Comparison of ENCODE assay signal across 19 cellular contexts in the genomic region with DNA sequence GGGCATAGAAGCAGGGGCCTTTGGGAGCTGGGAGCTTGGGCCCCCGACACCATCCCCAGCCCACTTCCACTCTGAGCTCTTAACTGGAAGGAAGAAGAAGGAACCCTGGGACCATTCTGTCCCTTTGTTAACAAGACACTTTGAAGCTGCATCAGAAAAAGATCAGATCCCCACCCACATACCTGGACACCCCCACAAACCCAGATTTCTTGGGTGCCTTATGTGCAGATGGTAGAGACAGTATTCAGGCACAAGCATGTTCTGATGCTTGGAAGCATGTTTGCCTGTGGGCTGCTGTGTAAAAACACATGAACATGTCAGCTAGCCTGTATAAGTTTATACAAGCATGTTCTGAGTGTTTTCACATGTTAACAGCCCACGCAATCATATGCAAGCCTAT.
"Had no signal": no experiment of that assay in that cellular context is flagged by ENCODE, and none has a peak within 500 bp of the region (broad histone marks: within the 10 kb centered on the region; RNA-seq: fewer than 3 reads in every experiment).

No MANE protein-coding gene starts in this region.

- H3K27ac ChIP-seq: heart right ventricle, pancreas, prostate gland, right lobe of liver, tibial artery, upper lobe of left lung, uterus had no signal

- H3K36me3 ChIP-seq: heart right ventricle, pancreas, prostate gland, right lobe of liver, tibial artery, upper lobe of left lung, uterus had no signal

- FAIRE-seq: islet of Langerhans, pancreas had no signal

- H3K9me3 ChIP-seq: heart right ventricle, pancreas, prostate gland, right lobe of liver, tibial artery, upper lobe of left lung, uterus had no signal

- H3K4me3 ChIP-seq: heart right ventricle, pancreas, prostate gland, right lobe of liver, tibial artery, upper lobe of left lung, uterus had no signal

- H3K36me3 Mint-ChIP-seq: stimulated activated effector memory CD8-positive, alpha-beta T cell treated with anti-CD3 and anti-CD28 coated beads, Interleukin-12 subunit alpha, Interleukin-12 subunit beta, amount 100 ng/mL, for 72 hours had no signal

- H3K4me3 Mint-ChIP-seq: dendritic cell treated with granulocyte-macrophage colony-stimulating factor and Interleukin-4, amounts not matched to agents 40 ng/mL and 50 ng/mL, for 4 days; nephron progenitor cell; stimulated activated effector memory CD8-positive, alpha-beta T cell treated with anti-CD3 and anti-CD28 coated beads, Interleukin-12 subunit alpha, Interleukin-12 subunit beta, amount 100 ng/mL, for 72 hours had no signal

- H3K9me3 Mint-ChIP-seq: dendritic cell treated with granulocyte-macrophage colony-stimulating factor and Interleukin-4, amounts not matched to agents 40 ng/mL and 50 ng/mL, for 4 days; nephron progenitor cell; stimulated activated effector memory CD8-positive, alpha-beta T cell treated with anti-CD3 and anti-CD28 coated beads, Interleukin-12 subunit alpha, Interleukin-12 subunit beta, amount 100 ng/mL, for 72 hours had no signal

- DNase-seq: erythroblast; foreskin melanocyte; heart right ventricle; mammary epithelial cell; naive thymus-derived CD4-positive, alpha-beta T cell; nephron progenitor cell; pancreas; retina; right lobe of liver; stimulated activated CD4-positive, alpha-beta T cell treated with anti-CD3 and anti-CD28 coated beads, Interleukin-4, amount 100 ng/mL, for 1 hour; stimulated activated CD8-positive, alpha-beta memory T cell treated with anti-CD3 and anti-CD28 coated beads, Interleukin-4, amount 100 ng/mL, for 48 hours; stimulated activated naive CD8-positive, alpha-beta T cell treated with anti-CD3 and anti-CD28 coated beads, Interleukin-15, Interleukin-2, amounts not matched to agents 100 U/mL and 50 U/mL, for 24 hours; tibial artery; upper lobe of left lung; uterus had no signal

- H3K27ac Mint-ChIP-seq: dendritic cell treated with granulocyte-macrophage colony-stimulating factor and Interleukin-4, amounts not matched to agents 40 ng/mL and 50 ng/mL, for 4 days; naive thymus-derived CD4-positive, alpha-beta T cell; nephron progenitor cell; stimulated activated effector memory CD8-positive, alpha-beta T cell treated with anti-CD3 and anti-CD28 coated beads, Interleukin-12 subunit alpha, Interleukin-12 subunit beta, amount 100 ng/mL, for 72 hours had no signal
